ENCODE assay signal across 9 cellular contexts in the genomic region with DNA sequence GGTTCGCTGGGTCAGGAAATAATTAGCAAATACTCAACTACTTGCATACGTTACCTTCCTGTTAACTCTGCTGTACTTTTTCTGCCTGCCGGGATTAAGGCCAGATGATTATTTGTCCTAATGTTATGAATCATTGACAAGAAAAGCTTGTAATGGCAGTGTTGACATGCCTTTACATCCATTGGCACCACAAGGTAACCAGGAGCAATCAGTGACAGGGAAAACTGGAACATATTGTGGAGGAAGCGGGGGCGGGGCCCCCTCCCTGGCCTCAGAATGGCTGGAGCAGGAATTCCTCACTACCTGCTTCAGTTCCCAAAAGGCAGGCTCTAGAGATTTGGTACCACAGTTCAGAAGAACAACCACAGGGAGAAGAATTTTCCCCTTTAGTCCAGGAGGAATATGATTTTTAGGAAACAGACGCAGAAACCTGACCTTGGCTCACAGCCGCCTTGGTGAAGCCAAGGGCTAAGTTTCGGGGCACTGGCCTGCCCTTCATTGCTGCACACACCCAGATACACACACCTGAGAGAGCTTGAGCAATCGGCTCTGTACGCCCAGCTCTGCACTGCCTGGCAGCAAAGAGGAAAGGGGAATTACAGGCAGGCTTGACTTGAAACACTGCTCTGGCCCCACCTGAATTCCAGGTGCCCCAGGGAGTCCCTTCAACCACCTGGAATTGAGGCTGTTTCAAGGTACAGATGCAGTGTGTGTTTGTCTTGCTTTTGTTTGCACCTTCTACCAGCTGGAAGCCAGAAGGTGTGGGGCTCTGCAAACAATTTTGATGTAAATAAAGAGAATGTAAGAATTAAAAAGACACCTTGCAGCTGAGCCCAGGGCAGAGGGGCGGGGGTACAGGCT.
DNase-seq lines count a peak whose midpoint lies in the region; ATAC-seq and TF ChIP-seq lines count a peak whose summit lies in the region.
"Had no signal": no experiment of that assay in that cellular context is flagged by ENCODE, and none has a peak within 500 bp of the region (broad histone marks: within the 10 kb centered on the region; RNA-seq: fewer than 3 reads in every experiment).

No MANE protein-coding gene starts in this region.

- H3K27ac Mint-ChIP-seq in WTC11, result peak overlapping the region; percentile 98
- H3K27ac Mint-ChIP-seq: activated naive CD8-positive, alpha-beta T cell had no signal

- no peaks in the 10 kb centered on the region for H3K36me3 Mint-ChIP-seq in WTC11

- TF ChIP-seq CTCF in WTC11 (IDR thresholded peaks at IDR 0.05), result no peak

- DNase-seq in NCI-H2081 (lab: John Stamatoyannopoulos, UW) (peak; percentile 59 to 87), NCI-H2081 treated with DMSO at 0.1 percent for 48 hours (lab: John Stamatoyannopoulos, UW) (no peak), WTC11 (ENCODE audit: low spot score) (peak; percentile 75), islet precursor cell (peak; percentile 57), GOT3 (lab: John Stamatoyannopoulos, UW) (no peak), inferior parietal cortex (ENCODE audit: extremely low spot score) (no peak)
- no peak for DNase-seq in activated CD8-positive, alpha-beta memory T cell treated with anti-CD3 and anti-CD28 coated beads, Interleukin-2, amount 50 U/mL, for 4 hours
- no peak for DNase-seq in activated CD4-positive, alpha-beta T cell treated with anti-CD3 and anti-CD28 coated beads for 48 hours

- peaks cover 64% of the 10 kb centered on the region for H3K4me1 Mint-ChIP-seq in WTC11

- POLR2A ChIA-PET in WTC11 (lab: Charles Lee), result interaction anchor here (1.0 kb wide), 1 partner anchor 87 kb away, joined by 4 read pairs; no protein-coding TSS in a partner anchor

- ATAC-seq in WTC11, result peak; percentile 96

- H3K4me3 Mint-ChIP-seq in WTC11, result peak overlapping the region; percentile 52
- H3K4me3 Mint-ChIP-seq: activated naive CD8-positive, alpha-beta T cell had no signal

- H3K9me3 Mint-ChIP-seq in WTC11, result no peaks in the 10 kb centered on the region; the same call in 1 of the 2 replicates

- CTCF ChIA-PET in WTC11 (lab: Charles Lee), result interaction anchor here (0.7 to 0.9 kb wide), 2 partner anchors 20 to 108 kb away, joined by 3 read pairs; no protein-coding TSS in a partner anchor

- peaks cover 15% of the 10 kb centered on the region for H3K27me3 Mint-ChIP-seq in WTC11 (ENCODE audit: low read depth)

TF ChIP-seq in WTC11, 78 proteins besides CTCF, POLR2A, EP300 and RAD21:
- TF ChIP-seq ETV6 (CRISPR knock-in tag; IDR thresholded peaks at IDR 0.05) (peak; percentile 83), TEAD1 (CRISPR knock-in tag; IDR thresholded peaks at IDR 0.05) (peak; percentile 96), SP1 (CRISPR knock-in tag; conservative IDR thresholded peaks at IDR 0.05) (peak; percentile 69), ZNF423 (CRISPR knock-in tag; IDR thresholded peaks at IDR 0.05) (peak; percentile 72), ZNF121 (CRISPR knock-in tag; IDR thresholded peaks at IDR 0.05) (peak; percentile 46; the same call in 1 of the 2 replicates), GABPB1 (CRISPR knock-in tag; IDR thresholded peaks at IDR 0.05) (no peak), FOXK1 (CRISPR knock-in tag; IDR thresholded peaks at IDR 0.05) (peak; percentile 88), ZSCAN18 (CRISPR knock-in tag; IDR thresholded peaks at IDR 0.05) (no peak), MAX (CRISPR knock-in tag; IDR thresholded peaks at IDR 0.05) (peak; percentile 32; the same call in 1 of the 2 replicates), USF1 (CRISPR knock-in tag; IDR thresholded peaks at IDR 0.05) (0 out of 2 replicates have a peak, but pooled peaks have one; percentile 20), CREM (CRISPR knock-in tag; IDR thresholded peaks at IDR 0.05) (no peak), ZBTB43 (CRISPR knock-in tag; IDR thresholded peaks at IDR 0.05) (0 out of 2 replicates have a peak, but pooled peaks have one; percentile 2)

Comparison
In these comparisons a context has a peak if more than half of its experiments do, and no peak if none do; other contexts are left out.
1. DNase-seq: peak in NCI-H2081 (2 of 2), WTC11 (single experiment) and islet precursor cell (single experiment); none in NCI-H2081 treated with DMSO at 0.1 percent for 48 hours (single experiment), GOT3 (single experiment), activated CD8-positive, alpha-beta memory T cell treated with anti-CD3 and anti-CD28 coated beads, Interleukin-2, amount 50 U/mL, for 4 hours (single experiment), inferior parietal cortex (single experiment) and activated CD4-positive, alpha-beta T cell treated with anti-CD3 and anti-CD28 coated beads for 48 hours (single experiment).